In the genomic region with DNA sequence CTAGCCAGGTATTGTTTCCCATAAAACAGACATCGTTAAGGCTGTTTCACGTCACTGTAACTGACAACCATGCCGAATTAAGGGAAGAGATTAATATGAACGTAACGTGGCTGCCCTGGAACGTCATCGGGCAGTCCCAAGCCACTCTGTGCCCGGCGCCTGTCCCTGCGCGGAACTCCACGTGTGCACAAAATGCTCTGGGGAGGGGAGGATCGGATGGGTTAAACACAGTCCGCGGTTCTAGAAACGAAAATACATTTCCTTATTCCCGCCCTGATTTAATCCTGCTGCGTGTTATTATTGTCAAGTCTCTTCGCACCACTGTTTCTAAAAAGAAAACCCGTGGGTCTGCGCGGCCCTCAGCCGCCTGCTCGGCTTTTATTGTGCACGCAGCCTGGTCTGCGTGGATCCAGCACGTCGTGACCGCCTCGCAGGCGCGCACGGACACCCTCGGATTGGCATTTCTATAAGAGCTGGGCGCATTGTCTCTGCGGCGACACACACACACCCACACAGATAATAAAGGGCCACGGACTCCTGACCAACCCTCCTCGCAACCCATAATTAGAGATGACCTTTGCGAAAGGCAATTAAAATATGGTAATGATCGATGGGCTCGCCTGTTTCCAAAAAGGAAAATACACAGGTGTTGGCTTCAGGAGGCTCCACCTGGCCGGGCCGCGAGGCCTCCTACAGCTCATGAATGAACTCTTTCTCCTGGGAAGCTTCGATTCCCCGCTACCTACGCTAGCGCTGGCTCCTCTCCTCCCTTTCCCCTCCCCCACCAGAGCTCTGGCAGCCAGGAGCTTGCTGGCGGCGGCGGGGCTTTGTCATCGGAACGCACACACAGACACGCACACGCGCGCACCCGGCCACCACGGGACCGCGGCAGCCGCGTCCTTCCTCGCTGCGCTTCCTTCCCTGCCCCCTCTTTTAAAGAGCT, we compare ENCODE assay signal across 8 cellular contexts.
DNase-seq lines count a peak whose midpoint lies in the region; ATAC-seq, FAIRE-seq and TF ChIP-seq lines count a peak whose summit lies in the region.

No MANE protein-coding gene starts in this region.

- H3K27ac Mint-ChIP-seq in MCF 10A (ENCODE audit: low read depth, unreplicated experiment) (no peak overlapping the region), astrocyte (ENCODE audit: unreplicated experiment) (no peak overlapping the region)

- H3K27me3 ChIP-seq in breast epithelium (peaks cover 0 to 87% of the 10 kb centered on the region in 2 donors), astrocyte (ENCODE audit: insufficient read depth, low read length) (no peaks in the 10 kb centered on the region), tibial nerve (peaks cover 0 to 33% of the 10 kb centered on the region in 2 donors)

- BruUV-seq in MCF 10A (replicated peaks; lab: Mats Ljungman, UMichigan): no TSS peak

- H3K36me3 Mint-ChIP-seq in MCF 10A (ENCODE audit: insufficient read depth, unreplicated experiment) (peaks cover 4% of the 10 kb centered on the region), astrocyte (ENCODE audit: low read depth, unreplicated experiment) (no peaks in the 10 kb centered on the region)

- no peaks in the 10 kb centered on the region for H3K4me1 Mint-ChIP-seq in MCF 10A (ENCODE audit: insufficient read depth, unreplicated experiment)
- H3K4me1 Mint-ChIP-seq in astrocyte (ENCODE audit: low read depth, unreplicated experiment): peaks cover 1% of the 10 kb centered on the region

- H3K4me2 ChIP-seq in astrocyte (ENCODE audit: low read length): peak overlapping the region; percentile 83

- TF ChIP-seq CTCF in breast epithelium (IDR thresholded peaks at IDR 0.05) (no peak), MCF 10A (IDR thresholded peaks at IDR 0.05; ENCODE audit: unreplicated experiment) (no peak), astrocyte (IDR thresholded peaks at IDR 0.05; ENCODE audit: insufficient read depth, low read depth, low read length) (no peak), tibial nerve (IDR thresholded peaks at IDR 0.05) (no peak)

- DNase-seq in breast epithelium (ENCODE audit: low spot score in 2 of 2) (no peak), MCF 10A (ENCODE audit: unreplicated experiment) (no peak), astrocyte (ENCODE audit: low read depth) (no peak), left kidney (ENCODE audit: low read depth, low spot score) (peak; percentile 83), tibial nerve (ENCODE audit: low spot score in 2 of 2) (no peak), iPS-NIHi7 (ENCODE audit: extremely low spot score) (no peak), SKM-1 (lab: John Stamatoyannopoulos, UW; ENCODE audit: unreplicated experiment) (no peak)

- no peaks in the 10 kb centered on the region for H3K9me3 Mint-ChIP-seq in MCF 10A (ENCODE audit: unreplicated experiment)
- H3K9me3 Mint-ChIP-seq in astrocyte (ENCODE audit: unreplicated experiment): peaks cover 2% of the 10 kb centered on the region

- H3K79me2 ChIP-seq in astrocyte (ENCODE audit: insufficient read depth, low read length): no peaks in the 10 kb centered on the region

- H3K27ac ChIP-seq in breast epithelium: peak overlapping the region in 1 of 2 donors; percentile 6
- H3K27ac ChIP-seq in astrocyte (ENCODE audit: low read depth, low read length): no peak overlapping the region
- peak overlapping the region in 3 of 4 donors; percentile 45 to 96 (median 58) for H3K27ac ChIP-seq in tibial nerve

- CTCF ChIA-PET in MCF 10A (lab: Yijun Ruan, JAX): interaction anchor here (0.6 kb wide), 1 partner anchor 25 kb away, joined by 4 read pairs; no protein-coding TSS in a partner anchor

- H3K9ac ChIP-seq in astrocyte (ENCODE audit: low read length): peak overlapping the region; percentile 29

- no peak for TF ChIP-seq POLR2A in breast epithelium (IDR thresholded peaks at IDR 0.05)
- TF ChIP-seq POLR2A in tibial nerve (IDR thresholded peaks at IDR 0.05): no peak

- intact Hi-C loops in breast epithelium (cut with DNase I; ENCODE audit: low total_unique reads) (no loop called here), MCF 10A (cut with micrococcal nuclease) (no loop called here)

- peak in 1 of 2 donors; percentile 5 for TF ChIP-seq EP300 in tibial nerve (IDR thresholded peaks at IDR 0.05)

- peaks cover 47% of the 10 kb centered on the region for H3K27me3 Mint-ChIP-seq in MCF 10A (ENCODE audit: insufficient read depth, unreplicated experiment)
- H3K27me3 Mint-ChIP-seq in astrocyte (ENCODE audit: low read depth, unreplicated experiment): peaks cover 34% of the 10 kb centered on the region

- WGBS in tibial nerve, 2 donors: 6 to 12% methylated on average over 41 to 66 of the region's 66 CpGs

- FAIRE-seq in astrocyte (lab: Jason Lieb, UNC): no peak

- no peaks in the 10 kb centered on the region for H3K36me3 ChIP-seq in breast epithelium
- H3K36me3 ChIP-seq in astrocyte (ENCODE audit: insufficient read depth, low read length): no peaks in the 10 kb centered on the region
- H3K36me3 ChIP-seq in tibial nerve: no peaks in the 10 kb centered on the region

- H2AFZ ChIP-seq in astrocyte (ENCODE audit: low read depth, low read length): peak overlapping the region; percentile 69

- H3K4me3 ChIP-seq in breast epithelium (peak overlapping the region; percentile 28 to 57 (median 45)), astrocyte (ENCODE audit: insufficient read depth, low read depth, low read length) (peak overlapping the region; percentile 50), tibial nerve (peak overlapping the region; percentile 19 to 51 (median 28))

- POLR2A ChIA-PET in MCF 10A (lab: Yijun Ruan, JAX): no interaction called here

- H3K9me3 ChIP-seq in breast epithelium (no peaks in the 10 kb centered on the region), astrocyte (ENCODE audit: insufficient read depth, low read depth, low read length) (no peaks in the 10 kb centered on the region), tibial nerve (no peaks in the 10 kb centered on the region)

- H3K4me3 Mint-ChIP-seq in MCF 10A (ENCODE audit: unreplicated experiment): no peak overlapping the region
- peak overlapping the region; percentile 66 for H3K4me3 Mint-ChIP-seq in astrocyte (ENCODE audit: unreplicated experiment)

- H4K20me1 ChIP-seq in astrocyte (ENCODE audit: insufficient read depth, low read length): no peaks in the 10 kb centered on the region

- H3K4me1 ChIP-seq in breast epithelium (no peaks in the 10 kb centered on the region), astrocyte (ENCODE audit: insufficient read depth, low read length) (peaks cover 29% of the 10 kb centered on the region), tibial nerve (peaks cover 0 to 43% (median 7%) of the 10 kb centered on the region in 4 donors)

- no peak for ATAC-seq in HG03442 (IDR thresholded peaks at IDR 0.05; ENCODE audit: unreplicated experiment)
